ENCODE assay signal across 12 cellular contexts in genomic region chr15:63332367-63333078, GRCh38. TPM values are rescaled to one million over a fixed set of nuclear protein-coding genes. Genes with fewer than 3 reads are reported as not detected.
DNase-seq lines count a peak whose midpoint lies in the region; ATAC-seq, FAIRE-seq and TF ChIP-seq lines count a peak whose summit lies in the region.
"Had no signal": no experiment of that assay in that cellular context is flagged by ENCODE, and none has a peak within 500 bp of the region (broad histone marks: within the 10 kb centered on the region; RNA-seq: fewer than 3 reads in every experiment).

No MANE protein-coding gene starts in this region.

- 16% methylated on average over 8 of the region's 8 CpGs for WGBS in K562 (ENCODE audit: insufficient coverage, low coverage, missing lambda C conversion rate)
- 54 to 64% methylated on average over 8 of the region's 8 CpGs for WGBS in body of pancreas, 2 donors

- no peaks in the 10 kb centered on the region for H3K27me3 ChIP-seq in BLaER1
- H3K27me3 ChIP-seq in K562 (ENCODE audit: control insufficient read depth in 2 of 2, insufficient read depth in 2 of 2, low read length in 2 of 2), result no peaks in the 10 kb centered on the region
- H3K27me3 ChIP-seq in body of pancreas, result no peaks in the 10 kb centered on the region

- no peaks in the 10 kb centered on the region for H3K9me3 ChIP-seq in BLaER1
- H3K9me3 ChIP-seq in K562 (replicated peaks; ENCODE audit: control insufficient read depth, insufficient read depth, low read depth, low read length), result no peaks in the 10 kb centered on the region
- H3K9me3 ChIP-seq in body of pancreas, result no peaks in the 10 kb centered on the region

- H3K9me1 ChIP-seq in K562 (ENCODE audit: control insufficient read depth, insufficient read depth, low read length), result no peaks in the 10 kb centered on the region

- in situ Hi-C loops in KBM-7 (cut with MboI; ENCODE audit: low pct_unique_long_range_greater_than_20kb, low sequenced_read_pairs), result no loop called here
- in situ Hi-C loops in K562 (cut with MboI), result no loop called here

- H3K27ac ChIP-seq in BLaER1 (no peak overlapping the region), K562 (ENCODE audit: extremely low read depth, low read depth, low read length) (no peak overlapping the region), body of pancreas (no peak overlapping the region)

- H3K4me2 ChIP-seq in BLaER1, result peak overlapping the region; percentile 47
- no peak overlapping the region; the same call in 1 of the 2 replicates for H3K4me2 ChIP-seq in K562 (ENCODE audit: insufficient read depth, low read length)

- no peak for TF ChIP-seq CTCF in K562 (IDR thresholded peaks at IDR 0.05 in 2 of 3, conservative IDR thresholded peaks at IDR 0.05 in 1 of 3; ENCODE audit: insufficient read depth in 2 of 3, low read depth in 1 of 3, low read length in 3 of 3)
- TF ChIP-seq CTCF in body of pancreas (IDR thresholded peaks at IDR 0.05), result no peak

- TF ChIP-seq EP300 in K562 (IDR thresholded peaks at IDR 0.05; ENCODE audit: low read length), result no peak

- H3K9ac ChIP-seq in BLaER1, result no peak overlapping the region
- H3K9ac ChIP-seq in K562 (ENCODE audit: insufficient read depth in 1 of 2, low read depth in 2 of 2, low read length in 2 of 2), result no peak overlapping the region

- H3K36me3 ChIP-seq in BLaER1, result no peaks in the 10 kb centered on the region
- H3K36me3 ChIP-seq in K562 (ENCODE audit: control insufficient read depth, insufficient read depth, low read length), result no peaks in the 10 kb centered on the region
- H3K36me3 ChIP-seq in body of pancreas (replicated peaks in 1 of 2; ENCODE audit: insufficient read depth in 1 of 2, low read depth in 2 of 2), result no peaks in the 10 kb centered on the region

- intact Hi-C loops in K562 (cut with micrococcal nuclease), result no loop called here
- intact Hi-C loops in body of pancreas (cut with DNase I), result no loop called here

- DNase-seq in KBM-7 (peak; percentile 26), K562 (ENCODE audit: extremely low read depth in 1 of 4, low spot score in 3 of 4) (no peak), lung microvascular endothelial cell (ENCODE audit: low read depth in 2 of 2) (peak; percentile 37 to 87), CD1c-positive myeloid dendritic cell (ENCODE audit: extremely low spot score) (no peak), body of pancreas (no peak)
- no peak for DNase-seq in stimulated activated CD4-positive, alpha-beta T cell treated with anti-CD3 and anti-CD28 coated beads, Interleukin-4, amount 100 ng/mL, for 1 hour
- DNase-seq: activated naive CD8-positive, alpha-beta T cell treated with anti-CD3 and anti-CD28 coated beads, Interleukin-2, amount 10 ng/mL, durations not matched to agents 7 days and 5 days; midbrain; NCI-H774; stimulated activated naive CD4-positive, alpha-beta T cell treated with Interleukin-2 at 50 U/mL for 16 hours had no signal

- peaks cover 33% of the 10 kb centered on the region for H3K4me1 ChIP-seq in BLaER1
- peaks cover 8 to 12% of the 10 kb centered on the region in 2 experiments; a peak in 4 of 5 replicates for H3K4me1 ChIP-seq in K562 (replicated peaks in 1 of 2; ENCODE audit: control insufficient read depth in 2 of 2, insufficient read depth in 2 of 2, low read length in 2 of 2)
- H3K4me1 ChIP-seq in body of pancreas, result no peaks in the 10 kb centered on the region

- TF ChIP-seq POLR2A in K562 (conservative IDR thresholded peaks at IDR 0.05), result no peak
- TF ChIP-seq POLR2A in body of pancreas (IDR thresholded peaks at IDR 0.05), result no peak

- no peak for FAIRE-seq in K562 (lab: Jason Lieb, UNC)

- no peak for TF ChIP-seq RAD21 in K562 (CRISPR knock-in tag; conservative IDR thresholded peaks at IDR 0.05 in 1 of 2, IDR thresholded peaks at IDR 0.05 in 1 of 2)

- H3K79me2 ChIP-seq in K562 (ENCODE audit: control insufficient read depth, insufficient read depth, low read length), result no peaks in the 10 kb centered on the region

- POLR2A ChIA-PET in K562 (lab: Yijun Ruan, JAX), result interaction anchor here (1.0 to 1.3 kb wide), 2 partner anchors 9 to 12 kb away, joined by 3 to 6 read pairs; no protein-coding TSS in a partner anchor

- 0 out of 2 replicates have a peak overlapping the region, but pooled peaks have one; percentile 10 for H2AFZ ChIP-seq in K562 (ENCODE audit: low read depth, low read length)

- ATAC-seq in K562 (no peak; the same call in 2 of the 3 replicates), HG03175 (IDR thresholded peaks at IDR 0.05; ENCODE audit: unreplicated experiment) (no peak), body of pancreas (no peak)

- CTCF ChIA-PET in K562 (lab: Yijun Ruan, JAX; ENCODE audit: low intra/inter-chr PET ratio), result no interaction called here

- BruUV-seq in K562 (replicated peaks; lab: Mats Ljungman, UMichigan), result no TSS peak

- H4K20me1 ChIP-seq in BLaER1, result no peaks in the 10 kb centered on the region
- no peaks in the 10 kb centered on the region for H4K20me1 ChIP-seq in K562 (replicated peaks; ENCODE audit: control insufficient read depth, insufficient read depth, low read length)

- H3K4me3 ChIP-seq in BLaER1, result no peak overlapping the region
- no peak overlapping the region for H3K4me3 ChIP-seq in K562
- no peak overlapping the region for H3K4me3 ChIP-seq in body of pancreas

TF ChIP-seq in K562, 482 proteins besides CTCF, POLR2A, EP300 and RAD21 (continues in another document):
- peak; percentile 70 for TF ChIP-seq NFIC (IDR thresholded peaks at IDR 0.05)
- TF ChIP-seq RFX1 (IDR thresholded peaks at IDR 0.05), result 0 out of 2 replicates have a peak, but pooled peaks have one; percentile 6
- TF ChIP-seq ZNF263 (CRISPR knock-in tag; IDR thresholded peaks at IDR 0.05; ENCODE audit: borderline replicate concordance), result 0 out of 2 replicates have a peak, but pooled peaks have one; percentile 62
- no peak for TF ChIP-seq BRCA1 (IDR thresholded peaks at IDR 0.05)
- TF ChIP-seq BRCA1 (CRISPR knock-in tag; IDR thresholded peaks at IDR 0.05), result no peak
- 0 out of 2 replicates have a peak, but pooled peaks have one; percentile 30 for TF ChIP-seq GATA2 (CRISPR knock-in tag; IDR thresholded peaks at IDR 0.05)
- peak; percentile 79 for TF ChIP-seq MEIS2 (IDR thresholded peaks at IDR 0.05; ENCODE audit: partially characterized antibody)
- no peak for TF ChIP-seq ETV5 (CRISPR knock-in tag; IDR thresholded peaks at IDR 0.05; ENCODE audit: low read depth)
- no peak for TF ChIP-seq SMAD1 (IDR thresholded peaks at IDR 0.05; ENCODE audit: low read depth, low read length, partially characterized antibody)

RNA-seq across cellular contexts. Expression of gene CA12, which starts 49.1 kb away (rescaled TPM):
- total RNA-seq in K562 (2011; cell fraction: chromatin; rRNA removed; ENCODE audit: low replicate concordance), result 0.25 and 0.33 TPM in 2 replicates
- total RNA-seq in K562 (2011; cell fraction: nucleolus; rRNA removed), result not detected in 2 replicates
- total RNA-seq in K562 (2011; cell fraction: nucleoplasm; rRNA removed), result not detected in 2 replicates
- 0.16 and 0.18 TPM in 2 replicates for total RNA-seq in K562 (2014; rRNA removed)
- 0.07 and 0.13 TPM in 2 replicates for total RNA-seq in K562 (2014; rRNA removed; fragmentation: Illumina TruSeq; extraction: Trizol)
- 0.22 and 0.23 TPM in 2 replicates for total RNA-seq in K562 (2015; rRNA removed; fragmentation: Illumina TruSeq; extraction: Trizol)
- 0.07 and 0.09 TPM in 2 replicates for total RNA-seq in K562 (2021)
- 0.01 and 0.05 TPM in 2 replicates for polyA plus RNA-seq in K562 (2011; rRNA removed)
- 0.09 TPM in 1 of 2 replicates, not detected in the other for polyA plus RNA-seq in K562 (2011; cell fraction: cytosol; rRNA removed)
- 0.11 and 0.42 TPM in 2 replicates for polyA plus RNA-seq in K562 (2011; cell fraction: nucleus; rRNA removed)
- polyA plus RNA-seq in K562 (2012), result 0.72 and 5.0 TPM in 2 replicates
- 0.19 and 0.47 TPM in 2 replicates for polyA plus RNA-seq in K562 (2014; fragmentation: Illumina TruSeq; extraction: Trizol)
- polyA plus RNA-seq in K562 (2014; fragmentation: Nextera tagmentation; extraction: Ambion mirVana), result under 1 TPM in 1 of 2 experiments, not detected in 1; 0.11 TPM
- 0.78 and 0.89 TPM in 2 replicates for polyA plus RNA-seq in K562 (2014; rRNA removed)
- 0.04 and 0.12 TPM in 2 replicates for polyA minus RNA-seq in K562 (2011; rRNA and poly(A)+ RNA removed)
- not detected in 2 replicates for polyA minus RNA-seq in K562 (2011; cell fraction: cytosol; rRNA and poly(A)+ RNA removed)
- 0.11 TPM in 1 of 2 replicates, not detected in the other for polyA minus RNA-seq in K562 (2011; cell fraction: nucleus; rRNA and poly(A)+ RNA removed)
- 0.22 and 0.40 TPM in 2 replicates for total RNA-seq in lung microvascular endothelial cell
- total RNA-seq in body of pancreas, result 10 to 100 TPM; 16.1 to 25.7 TPM
- total RNA-seq: activated naive CD8-positive, alpha-beta T cell treated with anti-CD3 and anti-CD28 coated beads, Interleukin-2, amount 10 ng/mL, durations not matched to agents 7 days and 5 days had no signal

RNA-seq across cellular contexts. Expression of gene APH1B, which starts 55.1 kb away (rescaled TPM):
- total RNA-seq in K562 (2011; cell fraction: chromatin; rRNA removed; ENCODE audit: low replicate concordance), result 10.5 and 13.7 TPM in 2 replicates
- 7.7 and 8.8 TPM in 2 replicates for total RNA-seq in K562 (2011; cell fraction: nucleolus; rRNA removed)
- total RNA-seq in K562 (2011; cell fraction: nucleoplasm; rRNA removed), result 13.9 and 14.7 TPM in 2 replicates
- total RNA-seq in K562 (2014; rRNA removed), result 4.9 and 5.1 TPM in 2 replicates
- total RNA-seq in K562 (2014; rRNA removed; fragmentation: Illumina TruSeq; extraction: Trizol), result 9.0 and 9.1 TPM in 2 replicates
- total RNA-seq in K562 (2015; rRNA removed; fragmentation: Illumina TruSeq; extraction: Trizol), result 8.9 and 9.6 TPM in 2 replicates
- total RNA-seq in K562 (2021), result 9.7 and 10.6 TPM in 2 replicates
- polyA plus RNA-seq in K562 (2011; rRNA removed), result 4.8 and 7.0 TPM in 2 replicates
- polyA plus RNA-seq in K562 (2011; cell fraction: cytosol; rRNA removed), result 3.0 and 3.2 TPM in 2 replicates
- polyA plus RNA-seq in K562 (2011; cell fraction: nucleus; rRNA removed), result 7.9 and 9.8 TPM in 2 replicates
- 9.1 and 10.8 TPM in 2 replicates for polyA plus RNA-seq in K562 (2012)
- 6.1 and 6.9 TPM in 2 replicates for polyA plus RNA-seq in K562 (2014; fragmentation: Illumina TruSeq; extraction: Trizol)
- polyA plus RNA-seq in K562 (2014; fragmentation: Nextera tagmentation; extraction: Ambion mirVana), result 1 to 10 TPM; 7.0 to 8.7 TPM
- polyA plus RNA-seq in K562 (2014; rRNA removed), result 6.8 and 7.3 TPM in 2 replicates
- 4.6 and 6.9 TPM in 2 replicates for polyA minus RNA-seq in K562 (2011; rRNA and poly(A)+ RNA removed)
- 3.6 and 8.8 TPM in 2 replicates for polyA minus RNA-seq in K562 (2011; cell fraction: cytosol; rRNA and poly(A)+ RNA removed)
- polyA minus RNA-seq in K562 (2011; cell fraction: nucleus; rRNA and poly(A)+ RNA removed), result 5.0 and 5.1 TPM in 2 replicates
- 18.3 and 25.6 TPM in 2 replicates for total RNA-seq in lung microvascular endothelial cell
- 10 to 100 TPM in 1 of 2 donors, 1 to 10 TPM in 1; 6.9 to 12.7 TPM for total RNA-seq in body of pancreas

Comparison
In these comparisons a context has a peak if more than half of its experiments do, and no peak if none do; other contexts are left out.
1. DNase-seq: peak in KBM-7 (single experiment) and lung microvascular endothelial cell (2 of 2); none in K562 (0 of 4), stimulated activated CD4-positive, alpha-beta T cell treated with anti-CD3 and anti-CD28 coated beads, Interleukin-4, amount 100 ng/mL, for 1 hour (single experiment), CD1c-positive myeloid dendritic cell (single experiment) and body of pancreas (0 of 4).
2. RNA of gene CA12, which starts 49.1 kb away (total RNA-seq): 16.1 to 25.7 TPM in body of pancreas; 0.22 to 0.40 TPM in lung microvascular endothelial cell and 0.07 to 0.33 TPM in K562; every median in the first group is over 10 times any median in the second.